8 cellular contexts compared by ENCODE assay signal in the genomic region with DNA sequence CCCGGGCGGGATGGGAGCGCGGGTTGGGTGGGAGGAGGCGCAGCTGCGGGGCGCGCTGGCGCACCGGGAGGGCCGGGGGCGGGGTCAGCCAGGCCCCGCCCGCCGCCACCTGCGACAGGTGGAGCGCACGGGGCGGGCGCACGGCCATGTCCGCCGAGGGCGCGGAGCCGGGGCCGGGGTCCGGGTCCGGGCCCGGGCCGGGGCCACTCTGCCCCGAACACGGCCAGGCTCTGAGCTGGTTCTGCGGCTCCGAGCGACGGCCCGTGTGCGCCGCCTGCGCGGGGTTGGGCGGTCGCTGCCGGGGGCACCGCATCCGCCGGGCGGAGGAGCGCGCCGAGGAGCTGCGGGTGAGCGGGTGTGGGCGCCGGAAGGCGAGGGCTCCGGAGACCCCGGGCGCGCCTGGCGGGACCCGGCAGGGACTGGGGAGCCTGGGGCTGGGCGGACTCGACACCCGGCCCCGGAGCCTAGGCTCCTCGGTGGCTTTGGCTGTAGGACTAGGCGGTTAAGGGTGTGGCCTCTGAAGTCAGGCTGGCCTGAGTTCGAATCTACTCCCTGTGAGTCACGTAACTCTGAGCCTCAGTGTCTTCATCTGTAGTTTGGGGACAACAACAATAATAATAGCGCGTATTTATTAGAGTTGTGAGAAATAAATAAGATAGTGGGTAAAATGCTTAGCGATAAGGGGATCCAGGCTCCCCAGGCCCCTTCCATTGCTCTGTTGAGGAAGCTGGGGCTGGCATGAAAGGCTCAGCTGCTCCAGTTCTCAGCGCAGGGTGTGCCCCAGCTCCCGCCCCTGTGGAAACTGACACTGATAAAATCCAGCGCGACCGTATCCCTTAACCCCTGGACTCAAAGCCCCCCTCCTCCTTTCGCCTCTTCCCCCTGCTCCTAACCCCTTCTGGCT. TPM values are rescaled to one million over a fixed set of nuclear protein-coding genes. Genes with fewer than 3 reads are reported as not detected.
DNase-seq lines count a peak whose midpoint lies in the region; ATAC-seq and TF ChIP-seq lines count a peak whose summit lies in the region.

A gene (plus strand): TSS at position 108 of the 904 bp plus-strand sequence. CDS start 39 bp downstream, at position 147.

- peak within 1 kb of the TSS; percentile 61 for H3K4me3 Mint-ChIP-seq in chondrocyte (ENCODE audit: unreplicated experiment)

- in situ Hi-C loops in GM13977 (cut with MboI; ENCODE audit: low pct_unique_long_range_greater_than_20kb, low sequenced_read_pairs, unreplicated experiment) (no loop called here), transverse colon (cut with MboI; ENCODE audit: low pct_ligation_motif_present in 1 of 4, low pct_unique_long_range_greater_than_20kb in 1 of 4, low sequenced_read_pairs in 3 of 4) (no loop called here)

- no peaks in the 10 kb centered on the region for H3K9me3 Mint-ChIP-seq in chondrocyte (ENCODE audit: low read depth)

- no peak within 1 kb of the TSS for H2AFZ ChIP-seq in mesenchymal stem cell (ENCODE audit: low read depth, low read length)

- H3K27me3 ChIP-seq in mesenchymal stem cell (ENCODE audit: control insufficient read depth in 1 of 2, insufficient read depth in 1 of 2, low read length in 2 of 2): peaks cover 48 to 70% of the 10 kb centered on the region in 2 experiments
- H3K27me3 ChIP-seq in transverse colon: peaks cover 5% of the 10 kb centered on the region

- TF ChIP-seq EP300 in transverse colon (IDR thresholded peaks at IDR 0.05; ENCODE audit: low read depth): no peak

- peaks cover 2% of the 10 kb centered on the region for H3K36me3 Mint-ChIP-seq in chondrocyte (ENCODE audit: low read depth)

- H3K14ac ChIP-seq in mesenchymal stem cell (ENCODE audit: low read length in 2 of 2): no peak within 1 kb of the TSS

- H4K91ac ChIP-seq in mesenchymal stem cell (ENCODE audit: low read length): no peak within 1 kb of the TSS

- H3K4me1 ChIP-seq in mesenchymal stem cell (ENCODE audit: control insufficient read depth, insufficient read depth, low read depth, low read length): peaks cover 6% of the 10 kb centered on the region
- H3K4me1 ChIP-seq in transverse colon: peaks cover 0 to 51% (median 32%) of the 10 kb centered on the region in 4 donors

- peak within 1 kb of the TSS; percentile 29 for H3K9ac ChIP-seq in mesenchymal stem cell (ENCODE audit: low read length)

- peak within 1 kb of the TSS; percentile 95 for H3K4me2 ChIP-seq in mesenchymal stem cell (ENCODE audit: low read length, poor library complexity, severe bottlenecking)

- H3K36me3 ChIP-seq in mesenchymal stem cell (ENCODE audit: control insufficient read depth in 1 of 2, insufficient read depth in 2 of 2, low read depth in 1 of 2, low read length in 2 of 2) (no peaks in the 10 kb centered on the region), transverse colon (no peaks in the 10 kb centered on the region)

- H2BK120ac ChIP-seq in mesenchymal stem cell (ENCODE audit: low read depth, low read length): peak within 1 kb of the TSS; percentile 45

- H3K27ac Mint-ChIP-seq in chondrocyte (ENCODE audit: unreplicated experiment): no peak within 1 kb of the TSS

- no peak within 1 kb of the TSS for H3K4ac ChIP-seq in mesenchymal stem cell (ENCODE audit: low read depth in 1 of 2, low read length in 2 of 2)

- H3K27ac ChIP-seq in mesenchymal stem cell (ENCODE audit: low read length, poor library complexity, severe bottlenecking): no peak within 1 kb of the TSS
- peak within 1 kb of the TSS; percentile 75 to 86 (median 80) for H3K27ac ChIP-seq in transverse colon

- TF ChIP-seq POLR2A in transverse colon (IDR thresholded peaks at IDR 0.05): no peak

- no peak within 1 kb of the TSS for H2BK12ac ChIP-seq in mesenchymal stem cell (ENCODE audit: low read length in 2 of 2)

- peak; percentile 69 for DNase-seq in GM13977 (ENCODE audit: low spot score)
- DNase-seq in chondrocyte (ENCODE audit: low spot score): no peak
- DNase-seq in mesenchymal stem cell: no peak
- DNase-seq in transverse colon: peak; percentile 68

- no peaks in the 10 kb centered on the region for H3K79me1 ChIP-seq in mesenchymal stem cell (replicated peaks; ENCODE audit: low read length, poor library complexity, severe bottlenecking)

- H2BK15ac ChIP-seq in mesenchymal stem cell (ENCODE audit: low read depth, poor library complexity, severe bottlenecking): no peak within 1 kb of the TSS

- no peak for TF ChIP-seq CTCF in GM13977 (IDR thresholded peaks at IDR 0.05; ENCODE audit: extremely low read depth, insufficient read depth, missing control alignments)
- no peak for TF ChIP-seq CTCF in chondrocyte (IDR thresholded peaks at IDR 0.05)
- TF ChIP-seq CTCF in transverse colon (IDR thresholded peaks at IDR 0.05): no peak

- H3K4me1 Mint-ChIP-seq in chondrocyte (ENCODE audit: low read depth): peaks cover 10% of the 10 kb centered on the region

- H3K27me3 Mint-ChIP-seq in chondrocyte (ENCODE audit: low read depth): peaks cover 45% of the 10 kb centered on the region

- WGBS in mesenchymal stem cell: 5% methylated on average over 65 of the region's 80 CpGs
- 2% methylated on average over 49 of the region's 80 CpGs; no CpG with 5 or more reads in 1 of the 2 donors for WGBS in transverse colon (ENCODE audit: low coverage in 1 of 2), 2 donors

- peak; percentile 43 for ATAC-seq in HG02798 (IDR thresholded peaks at IDR 0.05; ENCODE audit: poor library complexity, unreplicated experiment)
- peak; percentile 65 for ATAC-seq in SK-N-SH treated with all-trans-retinoic acid at 6 μM for 48 hours
- no peak for ATAC-seq in GM18511 (IDR thresholded peaks at IDR 0.05; ENCODE audit: unreplicated experiment)
- no peak for ATAC-seq in GM18870 (IDR thresholded peaks at IDR 0.05; ENCODE audit: unreplicated experiment)

- no peak within 1 kb of the TSS for H3K23ac ChIP-seq in mesenchymal stem cell (ENCODE audit: low read length in 2 of 2)

- H3K9me3 ChIP-seq in mesenchymal stem cell (ENCODE audit: control insufficient read depth, low read length): no peaks in the 10 kb centered on the region
- no peaks in the 10 kb centered on the region for H3K9me3 ChIP-seq in transverse colon

- peak within 1 kb of the TSS; percentile 39 for H4K8ac ChIP-seq in mesenchymal stem cell (ENCODE audit: low read length)

- H3K18ac ChIP-seq in mesenchymal stem cell (ENCODE audit: low read depth in 1 of 2, low read length in 2 of 2): no peak within 1 kb of the TSS

- intact Hi-C loops in transverse colon (cut with DNase I; ENCODE audit: low total_unique reads): loop anchor here (10.0 kb wide), 1 partner anchor 55 kb away; a partner anchor contains a TSS

- no peak within 1 kb of the TSS for H2BK5ac ChIP-seq in mesenchymal stem cell (ENCODE audit: low read depth, low read length, poor library complexity, severe bottlenecking)

- no peak within 1 kb of the TSS for H2AK5ac ChIP-seq in mesenchymal stem cell (ENCODE audit: low read length, severe bottlenecking)

- H3K4me3 ChIP-seq in mesenchymal stem cell (ENCODE audit: insufficient read depth in 1 of 2, low read depth in 1 of 2, low read length in 2 of 2): peak within 1 kb of the TSS; percentile 48 to 69
- H3K4me3 ChIP-seq in transverse colon: peak within 1 kb of the TSS; percentile 50 to 73 (median 70)

TF ChIP-seq in SK-N-SH treated with all-trans-retinoic acid at 6 μM for 48 hours, 23 proteins besides CTCF, POLR2A, EP300 and RAD21:
- TF ChIP-seq ESRRG (CRISPR knock-in tag; IDR thresholded peaks at IDR 0.05): no peak
- no peak for TF ChIP-seq GLIS3 (CRISPR knock-in tag; IDR thresholded peaks at IDR 0.05)
TF ChIP-seq in SK-N-SH treated with all-trans-retinoic acid at 6 μM for 48 hours: peak in this region for 0.

RNA-seq across cellular contexts. Expression of the gene that starts here (rescaled TPM):
- not detected in 3 replicates for total RNA-seq in chondrocyte
- polyA plus RNA-seq in mesenchymal stem cell (2013, experiment 1 of 2): not detected
- polyA plus RNA-seq in mesenchymal stem cell (2013, experiment 2 of 2): not detected
- total RNA-seq in transverse colon: 10 to 100 TPM in 3 of 4 donors, 1 to 10 TPM in 1; 9.0 to 36.8 (median 26.8) TPM

Comparison
In these comparisons a context has a peak if more than half of its experiments do, and no peak if none do; other contexts are left out.
1. DNase-seq: peak in GM13977 (single experiment) and transverse colon (single experiment); none in chondrocyte (single experiment) and mesenchymal stem cell (single experiment).
2. ATAC-seq: peak in HG02798 (single experiment) and SK-N-SH treated with all-trans-retinoic acid at 6 μM for 48 hours (single experiment); none in GM18511 (single experiment) and GM18870 (single experiment).